Comparison of ENCODE assay signal across 21 cellular contexts in the genomic region with DNA sequence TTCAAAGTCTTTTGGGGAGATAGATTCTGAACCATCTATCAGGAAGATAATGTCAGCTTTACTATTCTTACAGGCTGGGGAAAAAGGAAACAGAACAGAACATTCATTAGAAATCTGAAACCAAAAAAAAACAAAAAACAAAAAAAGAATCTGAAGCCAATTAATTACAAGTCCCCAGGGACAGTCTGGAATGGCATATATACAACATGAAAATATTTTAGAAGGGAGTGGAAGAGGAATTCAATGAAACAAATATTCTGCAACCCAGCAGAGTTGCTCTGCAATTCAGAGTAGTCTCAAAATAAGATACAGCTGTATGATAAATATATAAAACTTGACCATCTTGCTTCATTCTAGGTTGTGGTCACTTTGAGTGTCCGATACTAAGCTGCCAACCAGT. TPM values are rescaled to one million over a fixed set of nuclear protein-coding genes. Genes with fewer than 3 reads are reported as not detected.
DNase-seq lines count a peak whose midpoint lies in the region; ATAC-seq and TF ChIP-seq lines count a peak whose summit lies in the region.
"Had no signal": no experiment of that assay in that cellular context is flagged by ENCODE, and none has a peak within 500 bp of the region (broad histone marks: within the 10 kb centered on the region; RNA-seq: fewer than 3 reads in every experiment).

No MANE protein-coding gene starts in this region.

- H3K4me3 ChIP-seq in fibroblast of villous mesenchyme (ENCODE audit: low read depth, low read length) = no peak overlapping the region
- H3K4me3 ChIP-seq: BLaER1 treated with 17β-estradiol and CSF1 and Interleukin-3, amounts not matched to agents 10 nM and 100 nM; SK-N-MC had no signal

- H3K36me3 Mint-ChIP-seq in stimulated activated effector memory CD8-positive, alpha-beta T cell treated with anti-CD3 and anti-CD28 coated beads, Interleukin-12 subunit alpha, Interleukin-12 subunit beta, amount 100 ng/mL, for 72 hours = no peaks in the 10 kb centered on the region
- H3K36me3 Mint-ChIP-seq: CD8-positive, alpha-beta memory T cell; IgD-negative memory B cell had no signal

- no peak for ATAC-seq in stimulated activated effector memory CD8-positive, alpha-beta T cell treated with anti-CD3 and anti-CD28 coated beads, Interleukin-12 subunit alpha, Interleukin-12 subunit beta, amount 100 ng/mL, for 72 hours

- TF ChIP-seq CTCF in fibroblast of villous mesenchyme (IDR thresholded peaks at IDR 0.05; ENCODE audit: insufficient read depth, low read depth, low read length) = no peak

- peak overlapping the region; percentile 20 for H3K27ac Mint-ChIP-seq in stimulated activated effector memory CD8-positive, alpha-beta T cell treated with anti-CD3 and anti-CD28 coated beads, Interleukin-12 subunit alpha, Interleukin-12 subunit beta, amount 100 ng/mL, for 72 hours
- H3K27ac Mint-ChIP-seq: H9, IgD-negative memory B cell had no signal

- no peak overlapping the region for H3K4me3 Mint-ChIP-seq in stimulated activated effector memory CD8-positive, alpha-beta T cell treated with anti-CD3 and anti-CD28 coated beads, Interleukin-12 subunit alpha, Interleukin-12 subunit beta, amount 100 ng/mL, for 72 hours
- H3K4me3 Mint-ChIP-seq: CD8-positive, alpha-beta memory T cell; H9; IgD-negative memory B cell had no signal

- H3K4me1 Mint-ChIP-seq in stimulated activated effector memory CD8-positive, alpha-beta T cell treated with anti-CD3 and anti-CD28 coated beads, Interleukin-12 subunit alpha, Interleukin-12 subunit beta, amount 100 ng/mL, for 72 hours = no peaks in the 10 kb centered on the region
- H3K4me1 Mint-ChIP-seq: H9 had no signal

- no peaks in the 10 kb centered on the region for H3K9me3 Mint-ChIP-seq in stimulated activated effector memory CD8-positive, alpha-beta T cell treated with anti-CD3 and anti-CD28 coated beads, Interleukin-12 subunit alpha, Interleukin-12 subunit beta, amount 100 ng/mL, for 72 hours
- H3K9me3 Mint-ChIP-seq: CD8-positive, alpha-beta memory T cell; IgD-negative memory B cell had no signal

- DNase-seq in EH (ENCODE audit: low read depth) (peak; percentile 28), dedifferentiated amniotic fluid mesenchymal stem cell (ENCODE audit: extremely low spot score) (peak; percentile 72), fibroblast of villous mesenchyme (ENCODE audit: low read depth) (peak; percentile 66), anterior cingulate cortex (lab: John Stamatoyannopoulos, UW) (no peak)
- DNase-seq in stimulated activated effector memory CD8-positive, alpha-beta T cell treated with anti-CD3 and anti-CD28 coated beads, Interleukin-12 subunit alpha, Interleukin-12 subunit beta, amount 100 ng/mL, for 72 hours (ENCODE audit: low spot score in 2 of 2) = no peak
- no peak for DNase-seq in activated CD8-positive, alpha-beta memory T cell treated with anti-CD3 and anti-CD28 coated beads, Interleukin-2, amount 50 U/mL, for 48 hours
- DNase-seq in stimulated activated CD4-positive, alpha-beta T cell treated with anti-CD3 and anti-CD28 coated beads, Interleukin-1b, Interleukin-23, amount 100 ng/mL, for 48 hours = no peak
- DNase-seq: ACHN; CD8-positive, alpha-beta memory T cell; DMS53; H9; Karpas-422; NCI-H1436; NCI-H1930; NCI-H226; NCI-H524; NCI-H82; SHP77 had no signal

RNA-seq across cellular contexts. Expression of gene CAPN7, which starts 41.7 kb away (rescaled TPM):
- total RNA-seq in fibroblast of villous mesenchyme = 51.4 and 67.3 TPM in 2 replicates

Comparison
In these comparisons a context has a peak if more than half of its experiments do, and no peak if none do; other contexts are left out.
1. DNase-seq: peak in EH (single experiment), dedifferentiated amniotic fluid mesenchymal stem cell (single experiment) and fibroblast of villous mesenchyme (single experiment); none in stimulated activated effector memory CD8-positive, alpha-beta T cell treated with anti-CD3 and anti-CD28 coated beads, Interleukin-12 subunit alpha, Interleukin-12 subunit beta, amount 100 ng/mL, for 72 hours (0 of 2), activated CD8-positive, alpha-beta memory T cell treated with anti-CD3 and anti-CD28 coated beads, Interleukin-2, amount 50 U/mL, for 48 hours (single experiment), stimulated activated CD4-positive, alpha-beta T cell treated with anti-CD3 and anti-CD28 coated beads, Interleukin-1b, Interleukin-23, amount 100 ng/mL, for 48 hours (single experiment) and anterior cingulate cortex (0 of 58).